In the genomic region with DNA sequence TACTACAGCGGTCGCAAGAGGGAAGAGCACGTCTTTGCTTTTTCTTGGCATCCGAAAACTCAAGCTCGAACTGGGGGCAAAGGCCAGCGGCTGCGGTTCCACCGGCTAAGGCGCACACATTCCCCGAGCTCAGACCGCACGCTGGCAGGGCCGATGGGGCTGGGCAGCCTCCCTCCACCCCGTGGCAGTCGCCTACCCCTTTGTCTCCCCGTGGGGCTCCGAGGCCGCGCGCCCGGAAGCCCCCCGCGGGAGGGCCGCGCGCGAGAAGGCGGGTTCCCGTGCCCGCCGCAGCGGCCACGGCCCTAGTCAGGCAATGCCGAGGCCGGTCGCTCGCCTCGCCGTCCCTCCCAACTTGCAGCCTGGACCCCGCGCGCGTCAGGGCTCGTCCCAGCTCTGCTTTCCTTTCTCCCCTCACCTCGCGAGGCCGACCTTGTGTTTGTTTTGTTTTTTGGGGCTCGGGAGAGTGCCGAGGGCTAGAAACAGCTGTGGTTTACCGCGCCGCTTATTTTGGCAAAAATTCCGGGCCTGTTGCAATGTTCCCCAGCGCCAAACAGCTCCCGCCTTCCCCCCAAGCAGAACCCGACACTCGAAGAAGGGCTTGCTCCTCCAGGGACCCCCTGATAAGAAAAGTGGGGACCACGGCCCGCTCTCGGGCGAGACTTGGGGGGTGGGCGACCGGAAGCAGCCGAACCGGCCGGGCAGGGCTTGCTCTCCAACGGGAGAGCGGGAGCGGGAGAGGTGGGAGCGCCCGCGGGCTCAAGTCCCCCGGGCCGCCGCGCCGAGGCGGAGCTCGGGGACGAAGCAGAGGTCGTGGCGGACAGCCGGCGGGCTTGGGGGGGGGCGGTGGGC, we compare ENCODE assay signal across 8 cellular contexts. TPM values are rescaled to one million over a fixed set of nuclear protein-coding genes. Genes with fewer than 3 reads are reported as not detected.
A peak's percentile ranks its signal among the peaks of the same experiment; 100 is the strongest.
DNase-seq lines count a peak whose midpoint lies in the region; ATAC-seq and TF ChIP-seq lines count a peak whose summit lies in the region.

No MANE protein-coding gene starts in this region.

- TF ChIP-seq CTCF in KMS-11 (conservative IDR thresholded peaks at IDR 0.05; ENCODE audit: low read depth, low read length) (no peak), SU-DHL-6 (IDR thresholded peaks at IDR 0.05; ENCODE audit: insufficient read depth, low read length, poor library complexity, severe bottlenecking) (no peak), heart right ventricle (IDR thresholded peaks at IDR 0.05) (no peak)

- peaks cover 18% of the 10 kb centered on the region; the same call in 1 of the 2 replicates for H3K79me2 ChIP-seq in KMS-11 (ENCODE audit: insufficient read depth, low read depth)
- H3K79me2 ChIP-seq in SU-DHL-6 (ENCODE audit: insufficient read depth, low read length): 0 out of 2 replicates have a peak, but pooled peaks cover 4% of the 10 kb centered on the region

- no peaks in the 10 kb centered on the region for H3K9me2 ChIP-seq in SU-DHL-6 (replicated peaks; ENCODE audit: insufficient read depth, low read length)

- DNase-seq in heart right ventricle: peak; percentile 66 to 72
- peak; percentile 93 for DNase-seq in posterior vena cava (ENCODE audit: low spot score)

- peaks cover 16% of the 10 kb centered on the region for H3F3A ChIP-seq in SU-DHL-6 (ENCODE audit: insufficient read depth)

- H3K9ac ChIP-seq in BLaER1 (peak overlapping the region; percentile 99), KMS-11 (peak overlapping the region; percentile 95), SU-DHL-6 (ENCODE audit: low read length) (peak overlapping the region; percentile 81)

- WGBS in adipose tissue, 3 donors: 0% methylated on average over 80 to 85 of the region's 85 CpGs
- 0% methylated on average over 82 to 84 of the region's 85 CpGs for WGBS in heart right ventricle, 2 donors
- WGBS in urinary bladder: under 1% methylated on average over 85 of the region's 85 CpGs

- peak overlapping the region; percentile 90 for H2AFZ ChIP-seq in KMS-11 (ENCODE audit: low read depth)
- peak overlapping the region; percentile 98 for H2AFZ ChIP-seq in SU-DHL-6 (ENCODE audit: low read depth, low read length, severe bottlenecking)

- peak overlapping the region; percentile 96 for H3K4me3 ChIP-seq in BLaER1
- H3K4me3 ChIP-seq in KMS-11 (IDR thresholded peaks at IDR 0.05; ENCODE audit: insufficient read depth, low read depth, low read length): peak overlapping the region; percentile 27
- H3K4me3 ChIP-seq in SU-DHL-6 (ENCODE audit: insufficient read depth, low read length, poor library complexity, severe bottlenecking): peak overlapping the region; percentile 68
- H3K4me3 ChIP-seq in heart right ventricle: peak overlapping the region; percentile 57 to 99 (median 94)
- peak overlapping the region; percentile 94 for H3K4me3 ChIP-seq in urinary bladder (ENCODE audit: low read depth, low read length)

- intact Hi-C loops in heart right ventricle (cut with DNase I) (loop anchor here in 9 of 10 donors (2.0 to 10.0 kb wide), 10 partner anchors 79 to 591 kb away; partner anchors contain the start of genes PDS5A (in 3 of the 9), SMIM14 (in 3 of the 9) and UBE2K (in 3 of the 9)), posterior vena cava (cut with DNase I) (no loop called here)

- H4K20me1 ChIP-seq in BLaER1: peaks cover 9% of the 10 kb centered on the region; the same call in 1 of the 2 replicates
- no peaks in the 10 kb centered on the region for H4K20me1 ChIP-seq in KMS-11 (ENCODE audit: insufficient read depth)
- no peaks in the 10 kb centered on the region for H4K20me1 ChIP-seq in SU-DHL-6 (ENCODE audit: low read depth, low read length)

- ATAC-seq in GM19397 (IDR thresholded peaks at IDR 0.05; ENCODE audit: unreplicated experiment) (peak; percentile 31), heart right ventricle (peak; percentile 41 to 73 (median 50))

- H3K4me2 ChIP-seq in BLaER1 (peak overlapping the region; percentile 89), KMS-11 (peak overlapping the region; percentile 57), SU-DHL-6 (ENCODE audit: low read depth, low read length, poor library complexity, severe bottlenecking) (peak overlapping the region; percentile 96)

- H3K9me3 ChIP-seq in BLaER1: no peaks in the 10 kb centered on the region
- no peaks in the 10 kb centered on the region for H3K9me3 ChIP-seq in SU-DHL-6 (ENCODE audit: insufficient read depth, low read length)
- no peaks in the 10 kb centered on the region for H3K9me3 ChIP-seq in heart right ventricle

- H3K4me1 ChIP-seq in BLaER1 (peaks cover 31% of the 10 kb centered on the region), KMS-11 (ENCODE audit: low read depth, poor library complexity, severe bottlenecking) (peaks cover 19% of the 10 kb centered on the region), heart right ventricle (peaks cover 0 to 27% (median 15%) of the 10 kb centered on the region in 9 donors), urinary bladder (ENCODE audit: insufficient read depth) (no peaks in the 10 kb centered on the region)

- H3K27me3 ChIP-seq in BLaER1 (no peaks in the 10 kb centered on the region), KMS-11 (ENCODE audit: insufficient read depth, low read depth) (no peaks in the 10 kb centered on the region), SU-DHL-6 (ENCODE audit: low read length) (no peaks in the 10 kb centered on the region), heart right ventricle (no peaks in the 10 kb centered on the region)

- H3K27ac ChIP-seq in BLaER1: peak overlapping the region; percentile 99
- peak overlapping the region; percentile 97 for H3K27ac ChIP-seq in KMS-11
- peak overlapping the region; percentile 53 for H3K27ac ChIP-seq in SU-DHL-6 (ENCODE audit: low read depth, low read length)
- H3K27ac ChIP-seq in adipose tissue (ENCODE audit: low read depth, low read length): peak overlapping the region; percentile 99
- peak overlapping the region; percentile 98 to 100 (median 100) for H3K27ac ChIP-seq in heart right ventricle
- H3K27ac ChIP-seq in urinary bladder (ENCODE audit: low read depth): peak overlapping the region; percentile 100

- H3K36me3 ChIP-seq in BLaER1: peaks cover 17% of the 10 kb centered on the region
- H3K36me3 ChIP-seq in KMS-11 (ENCODE audit: insufficient read depth): no peaks in the 10 kb centered on the region
- no peaks in the 10 kb centered on the region for H3K36me3 ChIP-seq in SU-DHL-6 (ENCODE audit: low read length)
- H3K36me3 ChIP-seq in heart right ventricle: no peaks in the 10 kb centered on the region
- H3K36me3 ChIP-seq in urinary bladder (ENCODE audit: insufficient read depth): no peaks in the 10 kb centered on the region

RNA-seq across cellular contexts. Expression of gene N4BP2, which starts 0.6 kb away (rescaled TPM):
- polyA plus RNA-seq in adipose tissue (1 to 10 TPM; 1.7 to 3.0 (median 1.9) TPM), heart right ventricle (1 to 10 TPM in 1 of 2 donors, under 1 TPM in 1; 0.65 to 1.0 TPM), urinary bladder (2.5 TPM)
- total RNA-seq in heart right ventricle (1 to 10 TPM; 3.0 to 6.9 (median 5.4) TPM), posterior vena cava (1 to 10 TPM; 7.9 to 9.1 TPM), urinary bladder (64.7 TPM)

Comparison
In these comparisons a context has a peak if more than half of its experiments do, and no peak if none do; other contexts are left out.
1. Peak in every context shown above with its lines: DNase-seq, ATAC-seq, H3K4me3 ChIP-seq and H3K27ac ChIP-seq.
2. H3K4me3 ChIP-seq: peak in every context shown above with its lines; median percentile 96 in BLaER1; 94 in heart right ventricle; 94 in urinary bladder; 68 in SU-DHL-6; 27 in KMS-11.
3. intact Hi-C loops: an anchor here in heart right ventricle (2.0 to 10.0 kb wide); none called in posterior vena cava.